Comparison of ENCODE assay signal across 3 cellular contexts in genomic region chr2:121582272-121582671, GRCh38.
TF ChIP-seq lines count a peak whose summit lies in the region.

No MANE protein-coding gene starts in this region.

TF ChIP-seq in HepG2, 621 proteins besides CTCF, POLR2A, EP300 and RAD21 (continues in another document):
- TF ChIP-seq, protein P1, sequence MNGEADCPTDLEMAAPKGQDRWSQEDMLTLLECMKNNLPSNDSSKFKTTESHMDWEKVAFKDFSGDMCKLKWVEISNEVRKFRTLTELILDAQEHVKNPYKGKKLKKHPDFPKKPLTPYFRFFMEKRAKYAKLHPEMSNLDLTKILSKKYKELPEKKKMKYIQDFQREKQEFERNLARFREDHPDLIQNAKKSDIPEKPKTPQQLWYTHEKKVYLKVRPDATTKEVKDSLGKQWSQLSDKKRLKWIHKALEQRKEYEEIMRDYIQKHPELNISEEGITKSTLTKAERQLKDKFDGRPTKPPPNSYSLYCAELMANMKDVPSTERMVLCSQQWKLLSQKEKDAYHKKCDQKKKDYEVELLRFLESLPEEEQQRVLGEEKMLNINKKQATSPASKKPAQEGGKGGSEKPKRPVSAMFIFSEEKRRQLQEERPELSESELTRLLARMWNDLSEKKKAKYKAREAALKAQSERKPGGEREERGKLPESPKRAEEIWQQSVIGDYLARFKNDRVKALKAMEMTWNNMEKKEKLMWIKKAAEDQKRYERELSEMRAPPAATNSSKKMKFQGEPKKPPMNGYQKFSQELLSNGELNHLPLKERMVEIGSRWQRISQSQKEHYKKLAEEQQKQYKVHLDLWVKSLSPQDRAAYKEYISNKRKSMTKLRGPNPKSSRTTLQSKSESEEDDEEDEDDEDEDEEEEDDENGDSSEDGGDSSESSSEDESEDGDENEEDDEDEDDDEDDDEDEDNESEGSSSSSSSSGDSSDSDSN (CRISPR knock-in tag; IDR thresholded peaks at IDR 0.05) = no peak
- TF ChIP-seq, protein P2, sequence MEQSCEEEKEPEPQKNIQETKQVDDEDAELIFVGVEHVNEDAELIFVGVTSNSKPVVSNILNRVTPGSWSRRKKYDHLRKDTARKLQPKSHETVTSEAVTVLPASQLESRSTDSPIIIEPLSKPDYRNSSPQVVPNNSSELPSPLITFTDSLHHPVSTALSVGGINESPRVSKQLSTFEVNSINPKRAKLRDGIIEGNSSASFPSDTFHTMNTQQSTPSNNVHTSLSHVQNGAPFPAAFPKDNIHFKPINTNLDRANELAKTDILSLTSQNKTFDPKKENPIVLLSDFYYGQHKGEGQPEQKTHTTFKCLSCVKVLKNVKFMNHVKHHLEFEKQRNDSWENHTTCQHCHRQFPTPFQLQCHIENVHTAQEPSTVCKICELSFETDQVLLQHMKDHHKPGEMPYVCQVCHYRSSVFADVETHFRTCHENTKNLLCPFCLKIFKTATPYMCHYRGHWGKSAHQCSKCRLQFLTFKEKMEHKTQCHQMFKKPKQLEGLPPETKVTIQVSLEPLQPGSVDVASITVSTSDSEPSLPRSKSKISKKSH (CRISPR knock-in tag; IDR thresholded peaks at IDR 0.05; ENCODE audit: borderline replicate concordance) = no peak
- TF ChIP-seq HDAC2 (CRISPR knock-in tag; IDR thresholded peaks at IDR 0.05) = no peak
- TF ChIP-seq ATM (IDR thresholded peaks at IDR 0.05; ENCODE audit: borderline replicate concordance) = peak; percentile 77; the same call in 1 of the 2 replicates
- TF ChIP-seq SIX1 (CRISPR knock-in tag; IDR thresholded peaks at IDR 0.05; ENCODE audit: borderline replicate concordance) = no peak
- TF ChIP-seq NR2C2 (CRISPR knock-in tag; IDR thresholded peaks at IDR 0.05; ENCODE audit: borderline replicate concordance) = no peak
- TF ChIP-seq FOXO1 (CRISPR knock-in tag; IDR thresholded peaks at IDR 0.05) = no peak
- TF ChIP-seq LCORL (IDR thresholded peaks at IDR 0.05) = 0 out of 2 replicates have a peak, but pooled peaks have one; percentile 32
- no peak for TF ChIP-seq LCORL (CRISPR knock-in tag; IDR thresholded peaks at IDR 0.05)
- TF ChIP-seq, protein P3, sequence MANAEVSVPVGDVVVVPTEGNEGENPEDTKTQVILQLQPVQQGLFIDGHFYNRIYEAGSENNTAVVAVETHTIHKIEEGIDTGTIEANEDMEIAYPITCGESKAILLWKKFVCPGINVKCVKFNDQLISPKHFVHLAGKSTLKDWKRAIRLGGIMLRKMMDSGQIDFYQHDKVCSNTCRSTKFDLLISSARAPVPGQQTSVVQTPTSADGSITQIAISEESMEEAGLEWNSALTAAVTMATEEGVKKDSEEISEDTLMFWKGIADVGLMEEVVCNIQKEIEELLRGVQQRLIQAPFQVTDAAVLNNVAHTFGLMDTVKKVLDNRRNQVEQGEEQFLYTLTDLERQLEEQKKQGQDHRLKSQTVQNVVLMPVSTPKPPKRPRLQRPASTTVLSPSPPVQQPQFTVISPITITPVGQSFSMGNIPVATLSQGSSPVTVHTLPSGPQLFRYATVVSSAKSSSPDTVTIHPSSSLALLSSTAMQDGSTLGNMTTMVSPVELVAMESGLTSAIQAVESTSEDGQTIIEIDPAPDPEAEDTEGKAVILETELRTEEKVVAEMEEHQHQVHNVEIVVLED (CRISPR knock-in tag; IDR thresholded peaks at IDR 0.05; ENCODE audit: borderline replicate concordance) = no peak
- TF ChIP-seq SPEN (CRISPR knock-in tag; IDR thresholded peaks at IDR 0.05; ENCODE audit: low read depth) = no peak
- no peak for TF ChIP-seq NFYB (CRISPR knock-in tag; IDR thresholded peaks at IDR 0.05)
- no peak for TF ChIP-seq NFATC3 (CRISPR knock-in tag; IDR thresholded peaks at IDR 0.05)
- no peak for TF ChIP-seq NFE2 (CRISPR knock-in tag; IDR thresholded peaks at IDR 0.05)
- TF ChIP-seq ZBTB42 (CRISPR knock-in tag; IDR thresholded peaks at IDR 0.05) = no peak
- TF ChIP-seq ZBTB20 (CRISPR knock-in tag; IDR thresholded peaks at IDR 0.05; ENCODE audit: borderline replicate concordance, low read depth) = no peak
- TF ChIP-seq NFE2L2 (IDR thresholded peaks at IDR 0.05; ENCODE audit: low read length) = no peak
- TF ChIP-seq SRF (IDR thresholded peaks at IDR 0.05; ENCODE audit: low read depth, low read length) = no peak
- no peak for TF ChIP-seq ZNF12 (CRISPR knock-in tag; IDR thresholded peaks at IDR 0.05)

TF ChIP-seq in K562, 482 proteins besides CTCF, POLR2A, EP300 and RAD21:
- TF ChIP-seq, protein P4, sequence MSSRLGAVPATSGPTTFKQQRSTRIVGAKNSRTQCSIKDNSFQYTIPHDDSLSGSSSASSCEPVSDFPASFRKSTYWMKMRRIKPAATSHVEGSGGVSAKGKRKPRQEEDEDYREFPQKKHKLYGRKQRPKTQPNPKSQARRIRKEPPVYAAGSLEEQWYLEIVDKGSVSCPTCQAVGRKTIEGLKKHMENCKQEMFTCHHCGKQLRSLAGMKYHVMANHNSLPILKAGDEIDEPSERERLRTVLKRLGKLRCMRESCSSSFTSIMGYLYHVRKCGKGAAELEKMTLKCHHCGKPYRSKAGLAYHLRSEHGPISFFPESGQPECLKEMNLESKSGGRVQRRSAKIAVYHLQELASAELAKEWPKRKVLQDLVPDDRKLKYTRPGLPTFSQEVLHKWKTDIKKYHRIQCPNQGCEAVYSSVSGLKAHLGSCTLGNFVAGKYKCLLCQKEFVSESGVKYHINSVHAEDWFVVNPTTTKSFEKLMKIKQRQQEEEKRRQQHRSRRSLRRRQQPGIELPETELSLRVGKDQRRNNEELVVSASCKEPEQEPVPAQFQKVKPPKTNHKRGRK (tag; IDR thresholded peaks at IDR 0.05) = peak; percentile 82
- TF ChIP-seq TSC22D4 (tag; IDR thresholded peaks at IDR 0.05) (0 out of 2 replicates have a peak, but pooled peaks have one; percentile 11), HBP1 (CRISPR knock-in tag; IDR thresholded peaks at IDR 0.05) (0 out of 2 replicates have a peak, but pooled peaks have one; percentile 50), HDAC1 (IDR thresholded peaks at IDR 0.05) (peak in 1 of 2 experiments; percentile 32; a peak in 1 of 4 replicates), STAG1 (CRISPR knock-in tag; IDR thresholded peaks at IDR 0.05; ENCODE audit: borderline replicate concordance) (no peak), ARNT (IDR thresholded peaks at IDR 0.05) (no peak), SNRNP70 (optimal IDR thresholded peaks at IDR 0.05; ENCODE audit: low read depth, low read length) (no peak), HNRNPUL1 (IDR thresholded peaks at IDR 0.05; ENCODE audit: low read length) (no peak), MTA1 (IDR thresholded peaks at IDR 0.05; ENCODE audit: borderline replicate concordance) (peak; percentile 38; the same call in 1 of the 2 replicates)
- TF ChIP-seq, protein P5, sequence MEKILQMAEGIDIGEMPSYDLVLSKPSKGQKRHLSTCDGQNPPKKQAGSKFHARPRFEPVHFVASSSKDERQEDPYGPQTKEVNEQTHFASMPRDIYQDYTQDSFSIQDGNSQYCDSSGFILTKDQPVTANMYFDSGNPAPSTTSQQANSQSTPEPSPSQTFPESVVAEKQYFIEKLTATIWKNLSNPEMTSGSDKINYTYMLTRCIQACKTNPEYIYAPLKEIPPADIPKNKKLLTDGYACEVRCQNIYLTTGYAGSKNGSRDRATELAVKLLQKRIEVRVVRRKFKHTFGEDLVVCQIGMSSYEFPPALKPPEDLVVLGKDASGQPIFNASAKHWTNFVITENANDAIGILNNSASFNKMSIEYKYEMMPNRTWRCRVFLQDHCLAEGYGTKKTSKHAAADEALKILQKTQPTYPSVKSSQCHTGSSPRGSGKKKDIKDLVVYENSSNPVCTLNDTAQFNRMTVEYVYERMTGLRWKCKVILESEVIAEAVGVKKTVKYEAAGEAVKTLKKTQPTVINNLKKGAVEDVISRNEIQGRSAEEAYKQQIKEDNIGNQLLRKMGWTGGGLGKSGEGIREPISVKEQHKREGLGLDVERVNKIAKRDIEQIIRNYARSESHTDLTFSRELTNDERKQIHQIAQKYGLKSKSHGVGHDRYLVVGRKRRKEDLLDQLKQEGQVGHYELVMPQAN (IDR thresholded peaks at IDR 0.05; ENCODE audit: borderline replicate concordance) = no peak

TF ChIP-seq in SK-N-SH, 30 proteins besides CTCF, POLR2A, EP300 and RAD21:
- TF ChIP-seq MEF2A (IDR thresholded peaks at IDR 0.05; ENCODE audit: borderline replicate concordance, low read depth) = no peak
- TF ChIP-seq SIN3A (IDR thresholded peaks at IDR 0.05; ENCODE audit: borderline replicate concordance, low read depth, low read length) = no peak
- TF ChIP-seq JUND (IDR thresholded peaks at IDR 0.05) = no peak
- no peak for TF ChIP-seq REST (IDR thresholded peaks at IDR 0.05; ENCODE audit: low read depth, low read length)
- no peak for TF ChIP-seq TCF12 (IDR thresholded peaks at IDR 0.05)
- no peak for TF ChIP-seq FOXJ3 (CRISPR knock-in tag; IDR thresholded peaks at IDR 0.05)
- no peak for TF ChIP-seq MXI1 (IDR thresholded peaks at IDR 0.05; ENCODE audit: low read depth, low read length)
- no peak for TF ChIP-seq SMC3 (IDR thresholded peaks at IDR 0.05; ENCODE audit: low read depth, low read length)
- TF ChIP-seq RCOR1 (IDR thresholded peaks at IDR 0.05; ENCODE audit: low read length) = no peak
- no peak for TF ChIP-seq TAF1 (IDR thresholded peaks at IDR 0.05; ENCODE audit: borderline replicate concordance, low read depth, low read length)
- TF ChIP-seq, protein P6, sequence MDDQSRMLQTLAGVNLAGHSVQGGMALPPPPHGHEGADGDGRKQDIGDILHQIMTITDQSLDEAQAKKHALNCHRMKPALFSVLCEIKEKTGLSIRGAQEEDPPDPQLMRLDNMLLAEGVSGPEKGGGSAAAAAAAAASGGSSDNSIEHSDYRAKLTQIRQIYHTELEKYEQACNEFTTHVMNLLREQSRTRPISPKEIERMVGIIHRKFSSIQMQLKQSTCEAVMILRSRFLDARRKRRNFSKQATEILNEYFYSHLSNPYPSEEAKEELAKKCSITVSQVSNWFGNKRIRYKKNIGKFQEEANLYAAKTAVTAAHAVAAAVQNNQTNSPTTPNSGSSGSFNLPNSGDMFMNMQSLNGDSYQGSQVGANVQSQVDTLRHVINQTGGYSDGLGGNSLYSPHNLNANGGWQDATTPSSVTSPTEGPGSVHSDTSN (IDR thresholded peaks at IDR 0.05) = no peak
TF ChIP-seq in SK-N-SH: peak in this region for 0.
